8 cellular contexts compared by ENCODE assay signal in the genomic region with DNA sequence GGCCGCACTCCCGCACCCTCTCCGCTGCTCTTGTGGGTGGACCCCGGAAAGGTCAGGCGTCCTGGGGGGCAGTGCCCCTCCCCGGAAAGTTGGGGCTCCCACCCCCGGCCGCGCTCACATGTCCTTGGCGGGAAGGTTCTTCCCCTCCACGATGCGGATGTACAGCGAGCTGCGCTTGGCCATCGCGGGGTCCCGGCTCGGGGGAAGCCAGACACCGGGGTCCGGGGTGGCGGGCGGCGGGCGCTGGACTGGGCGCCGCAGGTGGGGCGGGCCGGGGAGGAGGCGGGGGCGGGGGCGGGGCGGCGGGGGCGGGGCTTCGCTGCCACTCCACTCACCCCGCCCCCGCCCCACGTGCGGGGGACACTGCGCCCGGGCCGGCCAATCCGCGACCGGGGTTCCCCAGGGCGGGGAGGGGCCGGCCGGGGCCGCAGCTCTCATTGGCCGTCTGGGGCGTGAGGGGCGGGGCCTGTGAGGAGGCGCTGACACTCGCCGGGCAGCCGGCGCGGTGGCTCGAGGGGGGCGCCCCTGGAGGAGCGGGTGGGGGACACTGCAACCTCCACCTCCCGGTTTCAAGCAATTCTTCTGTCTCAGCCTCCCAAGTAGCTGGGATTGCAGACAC. TPM values are rescaled to one million over a fixed set of nuclear protein-coding genes. Genes with fewer than 3 reads are reported as not detected.
DNase-seq lines count a peak whose midpoint lies in the region; ATAC-seq and TF ChIP-seq lines count a peak whose summit lies in the region.
"Not testable (repeated sequence)": the region's sequence is repeated elsewhere in the genome, so short reads cannot be mapped to it uniquely, and the experiment has no call there.

A gene (minus strand): TSS at position 250 of the 619 bp plus-strand sequence. CDS start 67 bp downstream, at position 183.

- not testable (repeated sequence) for H3K9me3 ChIP-seq in Caco-2; SJSA1 (replicated peaks)

- TF ChIP-seq CTCF in Caco-2 (IDR thresholded peaks at IDR 0.05; ENCODE audit: insufficient read depth in 1 of 2, low read depth in 1 of 2, low read length in 1 of 2, severe bottlenecking in 1 of 2, unreplicated experiment in 1 of 2); fibroblast of villous mesenchyme (IDR thresholded peaks at IDR 0.05; ENCODE audit: insufficient read depth, low read depth, low read length): not testable (repeated sequence)

- H3K27me3 ChIP-seq in Caco-2 (replicated peaks; ENCODE audit: control insufficient read depth, insufficient read depth, low read length); SJSA1 (replicated peaks): not testable (repeated sequence)

- not testable (repeated sequence) for H3K4me1 ChIP-seq in Caco-2; SJSA1 (replicated peaks)

- H3K36me3 Mint-ChIP-seq in Caco-2 (ENCODE audit: insufficient read depth, unreplicated experiment); activated naive CD4-positive, alpha-beta T cell treated with anti-CD3 and anti-CD28 coated beads, Interleukin-2, amount 10 ng/mL, durations not matched to agents 7 days and 5 days: not testable (repeated sequence)

- intact Hi-C loops in Caco-2 (cut with micrococcal nuclease; ENCODE audit: unreplicated experiment): not testable (repeated sequence)

- CTCF ChIA-PET in Caco-2 (lab: Charles Lee); activated naive CD4-positive, alpha-beta T cell treated with anti-CD3 and anti-CD28 coated beads, Interleukin-2, amount 10 ng/mL, durations not matched to agents 7 days and 5 days (lab: Charles Lee): not testable (repeated sequence)

- not testable (repeated sequence) for H3K27ac ChIP-seq in SJSA1

- not testable (repeated sequence) for H3K27ac Mint-ChIP-seq in Caco-2 (ENCODE audit: unreplicated experiment); activated naive CD4-positive, alpha-beta T cell treated with anti-CD3 and anti-CD28 coated beads, Interleukin-2, amount 10 ng/mL, durations not matched to agents 7 days and 5 days

- POLR2A ChIA-PET in Caco-2 (lab: Charles Lee): not testable (repeated sequence)

- H3K27me3 Mint-ChIP-seq in Caco-2 (ENCODE audit: insufficient read depth, unreplicated experiment); activated naive CD4-positive, alpha-beta T cell treated with anti-CD3 and anti-CD28 coated beads, Interleukin-2, amount 10 ng/mL, durations not matched to agents 7 days and 5 days: not testable (repeated sequence)

- peak within 1 kb of the TSS; percentile 40 for H3K4me3 ChIP-seq in Caco-2 (ENCODE audit: low read depth, low read length)
- H3K4me3 ChIP-seq in SJSA1: not testable (repeated sequence)
- peak within 1 kb of the TSS; percentile 48 for H3K4me3 ChIP-seq in fibroblast of villous mesenchyme (ENCODE audit: low read depth, low read length)

- not testable (repeated sequence) for H3K9me3 Mint-ChIP-seq in Caco-2 (ENCODE audit: unreplicated experiment); activated naive CD4-positive, alpha-beta T cell treated with anti-CD3 and anti-CD28 coated beads, Interleukin-2, amount 10 ng/mL, durations not matched to agents 7 days and 5 days

- H3K4me1 Mint-ChIP-seq in Caco-2 (ENCODE audit: low read depth, unreplicated experiment); activated naive CD4-positive, alpha-beta T cell treated with anti-CD3 and anti-CD28 coated beads, Interleukin-2, amount 10 ng/mL, durations not matched to agents 7 days and 5 days: not testable (repeated sequence)

- not testable (repeated sequence) for H3K4me3 Mint-ChIP-seq in Caco-2 (ENCODE audit: unreplicated experiment)
- peak within 1 kb of the TSS; percentile 21 for H3K4me3 Mint-ChIP-seq in activated naive CD4-positive, alpha-beta T cell treated with anti-CD3 and anti-CD28 coated beads, Interleukin-2, amount 10 ng/mL, durations not matched to agents 7 days and 5 days

- peak; percentile 59 for ATAC-seq in GM21367 (IDR thresholded peaks at IDR 0.05; ENCODE audit: unreplicated experiment)
- ATAC-seq in HG03135 (IDR thresholded peaks at IDR 0.05; ENCODE audit: unreplicated experiment): peak; percentile 72
- peak; percentile 87 for ATAC-seq in stimulated activated naive CD8-positive, alpha-beta T cell treated with anti-CD3 and anti-CD28 coated beads, Interleukin-15, Interleukin-2, amounts not matched to agents 100 U/mL and 50 U/mL, for 24 hours

- H3K36me3 ChIP-seq in Caco-2 (ENCODE audit: control insufficient read depth, insufficient read depth, low read length); SJSA1: not testable (repeated sequence)

- peak in 1 of 2 experiments; percentile 32 for DNase-seq in Caco-2
- peak in 1 of 2 experiments; percentile 49 for DNase-seq in SJSA1 (ENCODE audit: low read depth in 1 of 2, low spot score in 2 of 2)
- DNase-seq in activated naive CD4-positive, alpha-beta T cell treated with anti-CD3 and anti-CD28 coated beads, Interleukin-2, amount 10 ng/mL, durations not matched to agents 7 days and 5 days: peak; percentile 56
- peak; percentile 0 for DNase-seq in fibroblast of villous mesenchyme (ENCODE audit: low read depth)
- peak; percentile 42 for DNase-seq in mucosa of gallbladder (ENCODE audit: low spot score)
- peak; percentile 44 for DNase-seq in stimulated activated naive CD8-positive, alpha-beta T cell treated with anti-CD3 and anti-CD28 coated beads, Interleukin-15, Interleukin-2, amounts not matched to agents 100 U/mL and 50 U/mL, for 24 hours

- BruUV-seq in Caco-2 (replicated peaks; lab: Mats Ljungman, UMichigan): not testable (repeated sequence)

RNA-seq across cellular contexts. Expression of the gene that starts here (rescaled TPM):
- total RNA-seq in Caco-2 (2022) (6.1 and 7.2 TPM in 2 replicates), fibroblast of villous mesenchyme (9.7 and 10.4 TPM in 2 replicates), mucosa of gallbladder (52.0 TPM)
- 15.4 and 19.4 TPM in 2 replicates for total RNA-seq in SJSA1 (2014; rRNA removed; shearing (Covaris generic))
